Comparison of ENCODE assay signal across 8 cellular contexts in the genomic region with DNA sequence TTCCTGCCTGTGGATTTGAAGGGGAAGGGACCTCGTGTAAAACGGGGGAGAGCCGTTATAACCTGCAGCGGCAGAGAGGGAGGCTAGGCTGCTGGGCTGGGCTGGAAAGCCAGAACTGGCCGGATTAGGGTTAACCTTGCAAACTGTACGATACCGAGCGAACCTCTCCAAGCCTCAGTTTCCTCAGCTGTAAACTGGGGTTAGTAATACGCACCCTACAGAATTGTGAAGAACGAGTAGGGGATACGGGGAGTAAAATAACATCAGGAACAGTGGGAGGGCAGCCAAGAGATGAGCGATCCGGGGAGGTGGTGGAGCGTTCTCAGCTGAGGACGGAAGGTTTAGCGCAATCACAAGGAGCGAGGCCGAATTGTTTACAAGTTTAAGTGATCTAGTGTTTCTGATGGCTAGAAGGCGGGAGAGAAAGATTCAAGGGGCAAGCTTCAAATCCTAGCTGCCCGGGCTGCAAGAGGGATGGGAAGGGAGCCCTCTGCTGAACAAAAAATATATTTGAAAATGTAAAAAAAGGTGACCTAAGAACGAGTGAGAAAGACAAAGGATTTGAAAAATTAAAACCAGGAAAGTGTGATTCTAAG. TPM values are rescaled to one million over a fixed set of nuclear protein-coding genes. Genes with fewer than 3 reads are reported as not detected.
DNase-seq lines count a peak whose midpoint lies in the region; ATAC-seq and TF ChIP-seq lines count a peak whose summit lies in the region.

No MANE protein-coding gene starts in this region.

- intact Hi-C loops in Panc1 (cut with micrococcal nuclease; ENCODE audit: unreplicated experiment), result loop anchor here (1.0 to 10.0 kb wide), 2 partner anchors 85 to 274 kb away; no protein-coding TSS in a partner anchor

- peak; percentile 25 for DNase-seq in LNCaP clone FGC (ENCODE audit: low read depth)
- peak; percentile 20 for DNase-seq in Panc1 (ENCODE audit: low read depth, low spot score)
- no peak for DNase-seq in iPS DF 6.9 (ENCODE audit: low read depth, low spot score)
- peak; percentile 28 for DNase-seq in retinal pigment epithelial cell (ENCODE audit: low read depth)
- DNase-seq in T1000 (lab: John Stamatoyannopoulos, UW), result no peak

- H3K4me3 ChIP-seq in LNCaP clone FGC (ENCODE audit: low read depth, low read length) (peak overlapping the region; percentile 21), Panc1 (ENCODE audit: low read depth in 2 of 2, low read length in 2 of 2) (peak overlapping the region; percentile 37 to 64), iPS DF 6.9 (ENCODE audit: low read length) (peak overlapping the region; percentile 88; the same call in 1 of the 2 replicates), retinal pigment epithelial cell (ENCODE audit: low read length) (peak overlapping the region; percentile 41)

- CTCF ChIA-PET in Panc1 (lab: Charles Lee), result interaction anchor here (1.0 to 1.3 kb wide), 3 partner anchors 17 to 273 kb away, joined by 3 to 7 read pairs (median 3); no protein-coding TSS in a partner anchor

- H3K36me3 ChIP-seq in ES-I3 (ENCODE audit: insufficient read depth, low read length) (no peaks in the 10 kb centered on the region), Panc1 (ENCODE audit: control insufficient read depth, insufficient read depth, low read length) (no peaks in the 10 kb centered on the region), iPS DF 6.9 (ENCODE audit: control insufficient read depth, insufficient read depth, low read length) (no peaks in the 10 kb centered on the region)

- WGBS in iPS DF 6.9 (ENCODE audit: insufficient coverage, insufficient read length), result no CpG with 5 or more reads among the region's 21 CpGs

- peak overlapping the region; percentile 84 to 90 (median 86) for H3K4me3 Mint-ChIP-seq in brain

- 0 out of 2 replicates have a peak, but pooled peaks cover 2% of the 10 kb centered on the region for H3K4me1 ChIP-seq in ES-I3 (ENCODE audit: insufficient read depth, low read length)
- no peaks in the 10 kb centered on the region; the same call in 1 of the 2 replicates for H3K4me1 ChIP-seq in Panc1 (ENCODE audit: control insufficient read depth, insufficient read depth, low read length)
- peaks cover 10% of the 10 kb centered on the region for H3K4me1 ChIP-seq in iPS DF 6.9 (ENCODE audit: control insufficient read depth, insufficient read depth, low read length)

- H3K4me1 Mint-ChIP-seq in brain, result peaks cover 26% of the 10 kb centered on the region

- in situ Hi-C loops in Panc1 (cut with HindIII; ENCODE audit: low pct_unique_long_range_greater_than_20kb, low sequenced_read_pairs), result no loop called here

- no peak overlapping the region for H3K27ac ChIP-seq in Panc1 (ENCODE audit: low read length)
- no peak overlapping the region for H3K27ac ChIP-seq in iPS DF 6.9 (ENCODE audit: low read length)

- peaks cover 53% of the 10 kb centered on the region for H3K27me3 ChIP-seq in Panc1 (ENCODE audit: control insufficient read depth, insufficient read depth, low read length)
- H3K27me3 ChIP-seq in iPS DF 6.9 (ENCODE audit: control insufficient read depth, insufficient read depth, low read length), result peaks cover 2% of the 10 kb centered on the region; the same call in 1 of the 2 replicates

- H3K27ac Mint-ChIP-seq in brain, result peak overlapping the region; percentile 80 to 92 (median 91)

- ATAC-seq in Panc1, result peak; percentile 55
- no peak for ATAC-seq in GM19035 (IDR thresholded peaks at IDR 0.05; ENCODE audit: unreplicated experiment)

- H3K9ac ChIP-seq in ES-I3 (ENCODE audit: low read depth, low read length), result peak overlapping the region; percentile 47

- peaks cover 7% of the 10 kb centered on the region for H3K27me3 Mint-ChIP-seq in brain

- TF ChIP-seq CTCF in LNCaP clone FGC (IDR thresholded peaks at IDR 0.05; ENCODE audit: control insufficient read depth, extremely low read depth, insufficient read depth) (peak; percentile 60), Panc1 (IDR thresholded peaks at IDR 0.05) (peak; percentile 36), brain (conservative IDR thresholded peaks at IDR 0.05) (peak; percentile 71 to 77), retinal pigment epithelial cell (conservative IDR thresholded peaks at IDR 0.05; ENCODE audit: low read depth, low read length) (peak; percentile 53)

- BruUV-seq in Panc1 (replicated peaks; lab: Mats Ljungman, UMichigan), result no TSS peak

- H3K9me3 ChIP-seq in ES-I3 (ENCODE audit: control insufficient read depth, insufficient read depth, low read length), result no peaks in the 10 kb centered on the region
- no peaks in the 10 kb centered on the region for H3K9me3 ChIP-seq in Panc1 (ENCODE audit: control insufficient read depth, insufficient read depth, low read depth, low read length)
- H3K9me3 ChIP-seq in iPS DF 6.9 (ENCODE audit: control insufficient read depth, insufficient read depth, low read length), result no peaks in the 10 kb centered on the region

- H3K9me3 Mint-ChIP-seq in brain, result peaks cover 0 to 3% (median 0%) of the 10 kb centered on the region in 5 experiments

- H3K36me3 Mint-ChIP-seq in brain, result peaks cover 14% of the 10 kb centered on the region

- POLR2A ChIA-PET in Panc1 (lab: Charles Lee), result no interaction called here

RNA-seq across cellular contexts. Expression of a gene that starts 0.8 kb away (rescaled TPM):
- total RNA-seq in Panc1 (2021; ENCODE audit: unreplicated experiment), result 1.2 TPM
- 2.7 TPM for polyA plus RNA-seq in Panc1 (2012; ENCODE audit: insufficient read length)
- polyA plus RNA-seq in brain (ENCODE audit: insufficient read depth, low read depth, low replicate concordance), result 4.5 TPM

RNA-seq across cellular contexts. Expression of a gene that starts 38.5 kb away (rescaled TPM):
- total RNA-seq in Panc1 (2021; ENCODE audit: unreplicated experiment), result 53.6 TPM
- polyA plus RNA-seq in Panc1 (2012; ENCODE audit: insufficient read length), result 46.5 TPM
- 12.3 TPM for polyA plus RNA-seq in brain (ENCODE audit: insufficient read depth, low read depth, low replicate concordance)

Comparison
In these comparisons a context has a peak if more than half of its experiments do, and no peak if none do; other contexts are left out.
1. DNase-seq: peak in LNCaP clone FGC (single experiment), Panc1 (single experiment) and retinal pigment epithelial cell (single experiment); none in iPS DF 6.9 (single experiment) and T1000 (single experiment).
2. H3K4me3 ChIP-seq: peak in every context shown above with its lines; median percentile 88 in iPS DF 6.9; 50 in Panc1; 41 in retinal pigment epithelial cell; 21 in LNCaP clone FGC.
3. Peak in every context shown above with its lines, with median percentiles within 50 percentile points of each other: CTCF ChIP-seq.